Comparison of ENCODE assay signal across 22 cellular contexts in the genomic region with DNA sequence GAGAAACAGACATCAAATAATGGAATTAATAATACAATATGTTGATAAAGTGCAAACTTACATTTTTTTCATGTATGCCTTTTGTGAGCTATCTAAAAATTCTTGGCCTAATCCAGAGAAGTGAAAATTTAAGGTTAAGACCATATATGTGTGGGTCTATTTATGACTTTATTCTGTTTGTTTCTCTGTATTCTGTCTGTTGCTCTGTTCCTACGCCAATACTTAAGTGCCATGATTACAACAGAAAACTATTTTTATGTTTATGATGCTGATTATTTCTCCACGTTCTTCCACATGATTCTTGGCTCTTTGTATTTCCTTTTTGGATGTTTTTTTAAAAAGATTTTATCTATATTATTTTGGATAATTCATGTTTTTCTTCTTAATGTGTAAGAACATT.
A peak's percentile ranks its signal among the peaks of the same experiment; 100 is the strongest.
DNase-seq lines count a peak whose midpoint lies in the region; ATAC-seq, FAIRE-seq and TF ChIP-seq lines count a peak whose summit lies in the region.
"Had no signal": no experiment of that assay in that cellular context is flagged by ENCODE, and none has a peak within 500 bp of the region (broad histone marks: within the 10 kb centered on the region; RNA-seq: fewer than 3 reads in every experiment).

No MANE protein-coding gene starts in this region.

- no peak for TF ChIP-seq CTCF in endodermal cell (conservative IDR thresholded peaks at IDR 0.05)
- TF ChIP-seq CTCF in mesothelial cell of epicardium (IDR thresholded peaks at IDR 0.05; ENCODE audit: unreplicated experiment), result no peak

- H3K9ac ChIP-seq in endodermal cell (ENCODE audit: extremely low read depth, low read length, poor library complexity, severe bottlenecking), result peak overlapping the region; percentile 99

- H3K27me3 Mint-ChIP-seq in endodermal cell (ENCODE audit: insufficient read depth) (no peaks in the 10 kb centered on the region), mesothelial cell of epicardium (ENCODE audit: low read depth) (no peaks in the 10 kb centered on the region)

- intact Hi-C loops in Right ventricle myocardium superior (cut with DNase I), result no loop called here
- intact Hi-C loops in left cardiac atrium (cut with DNase I), result no loop called here

- H3K4me3 Mint-ChIP-seq in endodermal cell (peak overlapping the region; percentile 28), mesothelial cell of epicardium (no peak overlapping the region)
- H3K4me3 Mint-ChIP-seq: CD14-positive monocyte; CD8-positive, alpha-beta memory T cell had no signal

- no peak for FAIRE-seq in HTR-8/SVneo (lab: Jason Lieb, UNC)
- FAIRE-seq: GM19239, H54, K562 had no signal

- H3K27me3 ChIP-seq in endodermal cell (ENCODE audit: control insufficient read depth, insufficient read depth, low read length, poor library complexity, severe bottlenecking), result no peaks in the 10 kb centered on the region
- H3K27me3 ChIP-seq: BE2C had no signal

- H3K4me3 ChIP-seq in endodermal cell (ENCODE audit: low read length), result peak overlapping the region; percentile 97
- H3K4me3 ChIP-seq: K562, SK-N-MC had no signal

- H3K9me3 Mint-ChIP-seq in endodermal cell (peaks cover 4% of the 10 kb centered on the region), mesothelial cell of epicardium (peaks cover 3% of the 10 kb centered on the region)
- H3K9me3 Mint-ChIP-seq: CD8-positive, alpha-beta memory T cell had no signal

- peaks cover 14% of the 10 kb centered on the region for H3K4me1 ChIP-seq in endodermal cell (ENCODE audit: control insufficient read depth, insufficient read depth, low read length)
- H3K4me1 ChIP-seq: BE2C had no signal

- H3K9me3 ChIP-seq in endodermal cell (ENCODE audit: control insufficient read depth, low read length), result peaks cover 6% of the 10 kb centered on the region
- H3K9me3 ChIP-seq: BE2C had no signal

- H3K27ac ChIP-seq in endodermal cell (ENCODE audit: low read depth, low read length), result no peak overlapping the region
- H3K27ac ChIP-seq: 22Rv1, RWPE1, SK-N-MC had no signal

- H3K36me3 ChIP-seq in endodermal cell (ENCODE audit: control insufficient read depth, insufficient read depth, low read length), result peaks cover 15% of the 10 kb centered on the region
- H3K36me3 ChIP-seq: BE2C had no signal

- ATAC-seq in Right ventricle myocardium superior (ENCODE audit: poor library complexity) (peak; percentile 77), left cardiac atrium (no peak)
- ATAC-seq: K562 had no signal

- peaks cover 46% of the 10 kb centered on the region for H3K4me1 Mint-ChIP-seq in endodermal cell
- peaks cover 27% of the 10 kb centered on the region for H3K4me1 Mint-ChIP-seq in mesothelial cell of epicardium
- H3K4me1 Mint-ChIP-seq: CD14-positive monocyte; CD8-positive, alpha-beta memory T cell had no signal

- peaks cover 17% of the 10 kb centered on the region for H3K36me3 Mint-ChIP-seq in endodermal cell (ENCODE audit: low read depth)
- peaks cover 3% of the 10 kb centered on the region for H3K36me3 Mint-ChIP-seq in mesothelial cell of epicardium
- H3K36me3 Mint-ChIP-seq: CD14-positive monocyte; CD8-positive, alpha-beta memory T cell had no signal

- WGBS in endodermal cell (ENCODE audit: insufficient coverage in 1 of 2, insufficient read length in 1 of 2), 2 experiments, result 89% methylated on average over 1 of the region's 2 CpGs; no CpG with 5 or more reads in 1 of the 2 experiments

- DNase-seq in Right ventricle myocardium superior (no peak), left cardiac atrium (no peak), endodermal cell (no peak), mesothelial cell of epicardium (ENCODE audit: low spot score in 2 of 2, unreplicated experiment in 2 of 2) (no peak), middle frontal gyrus (ENCODE audit: extremely low spot score, low spot score) (no peak), HTR-8/SVneo (ENCODE audit: insufficient read length, low spot score) (no peak), NCI-H446 (lab: John Stamatoyannopoulos, UW) (no peak)
- DNase-seq: BE2C; CD8-positive, alpha-beta memory T cell; DMS79 treated with DMSO at 0.1 percent for 48 hours; Kasumi-1; NCI-H1105 treated with DMSO at 0.1 percent for 48 hours; NCI-H2029; NCI-H526 treated with DMSO at 0.1 percent for 48 hours; SIG-M5 had no signal

- no peak overlapping the region for H3K27ac Mint-ChIP-seq in endodermal cell
- peak overlapping the region; percentile 25 for H3K27ac Mint-ChIP-seq in mesothelial cell of epicardium
- H3K27ac Mint-ChIP-seq: CD14-positive monocyte; CD8-positive, alpha-beta memory T cell had no signal
